ENCODE assay signal across 1 cellular context in the genomic region with DNA sequence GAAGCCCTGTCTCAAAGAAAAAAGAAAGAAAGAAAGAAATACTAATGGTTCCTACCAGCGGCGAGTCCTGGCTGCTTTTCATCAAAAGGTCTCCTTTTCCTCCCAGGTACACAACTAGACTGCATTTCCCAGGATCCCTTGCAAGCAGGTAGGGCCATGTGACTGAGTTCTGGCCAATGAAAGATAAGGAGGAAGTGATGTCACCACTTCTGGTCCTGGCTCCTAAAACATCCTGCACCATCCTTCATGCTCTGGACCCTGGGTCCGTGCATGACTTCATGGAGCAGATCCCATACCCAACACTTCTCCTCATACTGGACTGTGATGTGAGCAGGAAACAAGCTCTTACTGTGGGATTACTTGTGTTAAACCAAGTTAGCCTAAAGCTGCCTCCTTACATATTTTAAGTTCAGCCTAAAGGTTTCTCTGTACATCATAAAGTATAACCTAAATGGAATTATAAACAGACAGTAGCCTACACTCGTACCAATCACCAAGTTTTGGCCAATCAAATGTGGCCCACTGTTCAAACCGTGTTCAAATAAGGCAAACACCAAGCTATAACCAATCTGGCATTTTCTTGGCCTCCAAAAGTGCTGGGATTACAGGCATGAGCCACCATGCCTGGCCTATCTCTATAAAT.
TF ChIP-seq lines count a peak whose summit lies in the region.

No MANE protein-coding gene starts in this region.

TF ChIP-seq in WTC11, 78 proteins besides CTCF, POLR2A, EP300 and RAD21 (continued from another document):
- peak; percentile 90 for TF ChIP-seq USF2 (CRISPR knock-in tag; IDR thresholded peaks at IDR 0.05)
- TF ChIP-seq E2F5 (CRISPR knock-in tag; IDR thresholded peaks at IDR 0.05): no peak
- peak; percentile 55; the same call in 1 of the 2 replicates for TF ChIP-seq NFYB (CRISPR knock-in tag; conservative IDR thresholded peaks at IDR 0.05; ENCODE audit: low read depth)
- no peak for TF ChIP-seq SP1 (CRISPR knock-in tag; conservative IDR thresholded peaks at IDR 0.05)
- TF ChIP-seq ATF2 (CRISPR knock-in tag; IDR thresholded peaks at IDR 0.05; ENCODE audit: borderline replicate concordance, low read depth): no peak
- no peak for TF ChIP-seq TEAD4 (CRISPR knock-in tag; IDR thresholded peaks at IDR 0.05)
- TF ChIP-seq OVOL2 (CRISPR knock-in tag; IDR thresholded peaks at IDR 0.05; ENCODE audit: borderline replicate concordance): no peak
- TF ChIP-seq, protein P1, sequence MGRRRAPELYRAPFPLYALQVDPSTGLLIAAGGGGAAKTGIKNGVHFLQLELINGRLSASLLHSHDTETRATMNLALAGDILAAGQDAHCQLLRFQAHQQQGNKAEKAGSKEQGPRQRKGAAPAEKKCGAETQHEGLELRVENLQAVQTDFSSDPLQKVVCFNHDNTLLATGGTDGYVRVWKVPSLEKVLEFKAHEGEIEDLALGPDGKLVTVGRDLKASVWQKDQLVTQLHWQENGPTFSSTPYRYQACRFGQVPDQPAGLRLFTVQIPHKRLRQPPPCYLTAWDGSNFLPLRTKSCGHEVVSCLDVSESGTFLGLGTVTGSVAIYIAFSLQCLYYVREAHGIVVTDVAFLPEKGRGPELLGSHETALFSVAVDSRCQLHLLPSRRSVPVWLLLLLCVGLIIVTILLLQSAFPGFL (CRISPR knock-in tag; IDR thresholded peaks at IDR 0.05; ENCODE audit: borderline replicate concordance): no peak
- no peak for TF ChIP-seq ZNF532 (CRISPR knock-in tag; IDR thresholded peaks at IDR 0.05; ENCODE audit: borderline replicate concordance)
- TF ChIP-seq, protein P2, sequence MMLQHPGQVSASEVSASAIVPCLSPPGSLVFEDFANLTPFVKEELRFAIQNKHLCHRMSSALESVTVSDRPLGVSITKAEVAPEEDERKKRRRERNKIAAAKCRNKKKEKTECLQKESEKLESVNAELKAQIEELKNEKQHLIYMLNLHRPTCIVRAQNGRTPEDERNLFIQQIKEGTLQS (CRISPR knock-in tag; conservative IDR thresholded peaks at IDR 0.05): no peak
